In genomic region chr15:73049564-73050215, GRCh38 we compare ENCODE assay signal across 25 cellular contexts. TPM values are rescaled to one million over a fixed set of nuclear protein-coding genes. Genes with fewer than 3 reads are reported as not detected.
DNase-seq lines count a peak whose midpoint lies in the region; ATAC-seq, FAIRE-seq and TF ChIP-seq lines count a peak whose summit lies in the region.
"Had no signal": no experiment of that assay in that cellular context is flagged by ENCODE, and none has a peak within 500 bp of the region (broad histone marks: within the 10 kb centered on the region; RNA-seq: fewer than 3 reads in every experiment).

No MANE protein-coding gene starts in this region.

- no peak for DNase-seq in frontal cortex (ENCODE audit: low spot score in 2 of 2)
- DNase-seq in neural progenitor cell (ENCODE audit: low spot score) = peak; percentile 19
- no peak for DNase-seq in type B pancreatic cell (ENCODE audit: extremely low spot score, unreplicated experiment)
- no peak for DNase-seq in transverse colon
- DNase-seq in GM12892 (ENCODE audit: insufficient read length) = no peak
- DNase-seq: activated CD4-positive, alpha-beta T cell treated with anti-CD3 and anti-CD28 coated beads for 48 hours; activated naive CD4-positive, alpha-beta T cell; activated T-cell treated with anti-CD3 and anti-CD28 coated beads, Interleukin-2, amount 50 U/mL, for 48 hours; body of pancreas; Calu3; cerebellar nuclear complex; DND-41; Kasumi-1; left ventricle myocardium superior; NCI-H146; SK-N-SH; stimulated activated naive CD8-positive, alpha-beta T cell treated with anti-CD3 and anti-CD28 coated beads, Interleukin-15, Interleukin-2, amounts not matched to agents 100 U/mL and 50 U/mL, for 24 hours; trophoblast cell had no signal

- peak overlapping the region; percentile 56; the same call in 1 of the 2 replicates for H3K27ac ChIP-seq in HUES64 (ENCODE audit: low read depth, low read length)
- no peak overlapping the region for H3K27ac ChIP-seq in neural progenitor cell
- no peak overlapping the region for H3K27ac ChIP-seq in transverse colon
- H3K27ac ChIP-seq: C4-2B, RWPE1 had no signal

- H3K4me3 Mint-ChIP-seq in neural progenitor cell = no peak overlapping the region
- peak overlapping the region; percentile 68 for H3K4me3 Mint-ChIP-seq in type B pancreatic cell

- H3K4me1 Mint-ChIP-seq in neural progenitor cell = peaks cover 24% of the 10 kb centered on the region
- H3K4me1 Mint-ChIP-seq in type B pancreatic cell (ENCODE audit: unreplicated experiment) = peaks cover 21% of the 10 kb centered on the region

- in situ Hi-C loops in transverse colon (cut with MboI; ENCODE audit: low pct_ligation_motif_present in 1 of 4, low pct_unique_long_range_greater_than_20kb in 1 of 4, low sequenced_read_pairs in 3 of 4) = no loop called here

- H3K27me3 Mint-ChIP-seq in neural progenitor cell (ENCODE audit: insufficient read depth, low read depth) = no peaks in the 10 kb centered on the region
- H3K27me3 Mint-ChIP-seq in type B pancreatic cell = peaks cover 3% of the 10 kb centered on the region

- H3K4me3 ChIP-seq in HUES64 (ENCODE audit: low read length) (no peak overlapping the region), neural progenitor cell (no peak overlapping the region), transverse colon (no peak overlapping the region)
- H3K4me3 ChIP-seq: body of pancreas, HAP-1 had no signal

- peaks cover 15% of the 10 kb centered on the region for H4K20me1 ChIP-seq in neural progenitor cell (ENCODE audit: low read depth)

- H3K4me1 ChIP-seq in HUES64 (ENCODE audit: insufficient read depth, low read length) (peaks cover 21% of the 10 kb centered on the region), neural progenitor cell (peaks cover 27% of the 10 kb centered on the region), transverse colon (peaks cover 0 to 25% (median 12%) of the 10 kb centered on the region in 4 donors)

- 77% methylated on average over 4 of the region's 4 CpGs for WGBS in HUES64
- 73 to 82% methylated on average over 3 to 4 of the region's 4 CpGs for WGBS in transverse colon (ENCODE audit: low coverage in 1 of 2), 2 donors

- TF ChIP-seq CTCF in neural progenitor cell (IDR thresholded peaks at IDR 0.05) (no peak), type B pancreatic cell (conservative IDR thresholded peaks at IDR 0.05) (no peak), transverse colon (IDR thresholded peaks at IDR 0.05) (no peak)

- H3K27ac Mint-ChIP-seq in neural progenitor cell = no peak overlapping the region
- no peak overlapping the region for H3K27ac Mint-ChIP-seq in type B pancreatic cell

- H2AFZ ChIP-seq in neural progenitor cell (replicated peaks) = no peak overlapping the region

- TF ChIP-seq POLR2A in transverse colon (IDR thresholded peaks at IDR 0.05) (no peak), GM12892 (IDR thresholded peaks at IDR 0.05; ENCODE audit: low read depth, low read length) (no peak)

- no peak overlapping the region for H3K9ac ChIP-seq in HUES64 (ENCODE audit: low read depth, low read length)
- H3K9ac ChIP-seq in neural progenitor cell = no peak overlapping the region
- H3K9ac ChIP-seq: SK-N-SH had no signal

- H3K9me3 ChIP-seq in HUES64 (ENCODE audit: insufficient read depth, low read depth, low read length) = no peaks in the 10 kb centered on the region
- no peaks in the 10 kb centered on the region for H3K9me3 ChIP-seq in neural progenitor cell (ENCODE audit: low read depth)
- no peaks in the 10 kb centered on the region for H3K9me3 ChIP-seq in transverse colon
- H3K9me3 ChIP-seq: body of pancreas, HAP-1, SK-N-SH had no signal

- H3K9me3 Mint-ChIP-seq in neural progenitor cell (no peaks in the 10 kb centered on the region), type B pancreatic cell (no peaks in the 10 kb centered on the region)

- intact Hi-C loops in transverse colon (cut with DNase I; ENCODE audit: low total_unique reads) = loop anchor here (5.0 kb wide), 1 partner anchor 267 kb away; the partner anchor contains the start of gene ADPGK

- H3K27me3 ChIP-seq in HUES64 (ENCODE audit: insufficient read depth, low read length) = peaks cover 12% of the 10 kb centered on the region
- no peaks in the 10 kb centered on the region for H3K27me3 ChIP-seq in neural progenitor cell
- H3K27me3 ChIP-seq in transverse colon = no peaks in the 10 kb centered on the region
- H3K27me3 ChIP-seq: body of pancreas had no signal

- TF ChIP-seq EP300 in transverse colon (IDR thresholded peaks at IDR 0.05; ENCODE audit: low read depth) = no peak

- peak; percentile 82 for FAIRE-seq in frontal cortex (lab: Jason Lieb, UNC)
- no peak for FAIRE-seq in GM12892 (lab: Jason Lieb, UNC)
- FAIRE-seq: GM18507, keratinocyte had no signal

- no peaks in the 10 kb centered on the region for H3K36me3 Mint-ChIP-seq in neural progenitor cell
- no peaks in the 10 kb centered on the region for H3K36me3 Mint-ChIP-seq in type B pancreatic cell

- peaks cover 17% of the 10 kb centered on the region for H3K79me2 ChIP-seq in neural progenitor cell (ENCODE audit: low read depth)

- H3K36me3 ChIP-seq in HUES64 (ENCODE audit: insufficient read depth, low read length) = no peaks in the 10 kb centered on the region
- H3K36me3 ChIP-seq in neural progenitor cell = no peaks in the 10 kb centered on the region
- no peaks in the 10 kb centered on the region for H3K36me3 ChIP-seq in transverse colon
- H3K36me3 ChIP-seq: HAP-1 had no signal

- peak overlapping the region; percentile 29 for H3K4me2 ChIP-seq in neural progenitor cell
- H3K4me2 ChIP-seq: SK-N-SH had no signal

- H3F3A ChIP-seq in neural progenitor cell (ENCODE audit: low read depth) = peaks cover 35% of the 10 kb centered on the region

- no peak for ATAC-seq in HG02763 (IDR thresholded peaks at IDR 0.05; ENCODE audit: unreplicated experiment)
- ATAC-seq: body of pancreas; left ventricle myocardium superior; stimulated activated naive CD8-positive, alpha-beta T cell treated with anti-CD3 and anti-CD28 coated beads, Interleukin-15, Interleukin-2, amounts not matched to agents 100 U/mL and 50 U/mL, for 24 hours had no signal

RNA-seq across cellular contexts. Expression of gene NEO1, which starts 2.6 kb away (rescaled TPM):
- polyA plus RNA-seq in HUES64 (2013, experiment 1 of 2) = 30.6 TPM
- polyA plus RNA-seq in HUES64 (2013, experiment 2 of 2) = 36.3 TPM
- total RNA-seq in frontal cortex = 156 TPM
- 77.9 and 85.2 TPM in 2 replicates for total RNA-seq in neural progenitor cell (ENCODE audit: low replicate concordance)
- 35.8 and 94.7 TPM in 2 replicates for total RNA-seq in type B pancreatic cell (ENCODE audit: low replicate concordance)
- total RNA-seq in transverse colon = 100 to 1,000 TPM; 100 to 188 (median 135) TPM
- 0.11 TPM for polyA plus RNA-seq in GM12892 (2012; ENCODE audit: missing spikeins)
